Comparison of ENCODE assay signal across 9 cellular contexts in the genomic region with DNA sequence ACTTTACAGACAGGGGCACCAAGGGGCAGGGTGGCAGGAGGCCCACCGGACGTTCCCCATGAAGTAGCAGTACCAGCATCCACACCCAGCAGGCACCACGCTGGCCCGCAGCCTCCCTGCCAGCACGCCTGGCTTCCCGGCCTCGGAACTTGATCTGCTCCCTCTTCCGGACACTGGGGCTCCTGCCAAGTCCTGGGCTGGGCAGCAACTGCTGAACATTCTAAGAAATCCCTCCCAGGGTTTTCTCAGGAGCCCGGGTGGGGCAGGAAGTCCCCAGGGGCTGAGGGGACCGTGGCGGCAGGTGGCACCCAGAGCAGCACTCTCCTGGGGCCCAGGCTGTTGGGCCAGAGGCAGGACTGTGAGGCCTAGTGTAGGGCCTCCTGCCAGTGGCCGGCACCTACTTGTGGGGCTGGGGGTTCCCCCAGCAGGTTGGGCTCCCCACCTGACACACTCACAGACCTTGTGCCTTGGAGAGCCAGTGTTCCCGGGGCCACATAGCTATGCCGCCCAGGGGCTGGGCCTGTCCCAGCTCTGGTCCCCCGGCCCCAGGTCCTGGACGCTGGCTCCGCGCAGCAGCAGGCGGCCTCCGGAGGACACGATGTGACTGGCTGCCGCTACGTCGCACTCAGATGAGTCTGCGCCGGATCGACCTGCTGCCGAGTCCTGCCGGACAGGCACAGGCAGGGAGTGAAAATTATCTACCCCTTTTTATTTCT.
DNase-seq lines count a peak whose midpoint lies in the region; TF ChIP-seq lines count a peak whose summit lies in the region.
"Had no signal": no experiment of that assay in that cellular context is flagged by ENCODE, and none has a peak within 500 bp of the region (broad histone marks: within the 10 kb centered on the region; RNA-seq: fewer than 3 reads in every experiment).

No MANE protein-coding gene starts in this region.

- H2AFZ ChIP-seq in neural progenitor cell (replicated peaks), result no peak overlapping the region

- TF ChIP-seq EP300 in suprapubic skin (IDR thresholded peaks at IDR 0.05), result no peak

- H3K4me3 ChIP-seq in BJ (ENCODE audit: low read depth, low read length), result no peak overlapping the region
- H3K4me3 ChIP-seq in epithelial cell of proximal tubule (ENCODE audit: low read depth, low read length), result no peak overlapping the region
- H3K4me3 ChIP-seq in neural progenitor cell, result no peak overlapping the region
- no peak overlapping the region for H3K4me3 ChIP-seq in suprapubic skin

- H3K27me3 ChIP-seq in BJ (ENCODE audit: control insufficient read depth, insufficient read depth, low read length) (peaks cover 25% of the 10 kb centered on the region), neural progenitor cell (peaks cover 39% of the 10 kb centered on the region), suprapubic skin (peaks cover 76% of the 10 kb centered on the region)

- 61% methylated on average over 21 of the region's 29 CpGs for WGBS in suprapubic skin

- DNase-seq in BJ (ENCODE audit: low read depth), result no peak
- DNase-seq in NCI-H2107 treated with DMSO at 0.1 percent for 48 hours (lab: John Stamatoyannopoulos, UW; ENCODE audit: unreplicated experiment), result peak; percentile 62
- no peak for DNase-seq in epithelial cell of proximal tubule (ENCODE audit: low read depth)
- DNase-seq in neural progenitor cell (ENCODE audit: low spot score), result peak; percentile 47
- no peak for DNase-seq in RPMI8226
- DNase-seq in suprapubic skin (ENCODE audit: low spot score in 2 of 2), result no peak
- DNase-seq in stimulated activated CD4-positive, alpha-beta T cell treated with anti-CD3 and anti-CD28 coated beads, Interleukin-4, amount 100 ng/mL, for 1 hour, result no peak
- no peak for DNase-seq in retina
- DNase-seq: WERI-Rb-1 had no signal

- TF ChIP-seq POLR2A in suprapubic skin (IDR thresholded peaks at IDR 0.05), result no peak

- H3K27ac Mint-ChIP-seq in neural progenitor cell, result peak overlapping the region; percentile 81

- no peaks in the 10 kb centered on the region for H3K36me3 ChIP-seq in BJ (ENCODE audit: control insufficient read depth, insufficient read depth, low read length)
- no peaks in the 10 kb centered on the region for H3K36me3 ChIP-seq in neural progenitor cell
- no peaks in the 10 kb centered on the region for H3K36me3 ChIP-seq in suprapubic skin
- H3K36me3 ChIP-seq: WERI-Rb-1 had no signal

- no peak overlapping the region for H3K4me3 Mint-ChIP-seq in neural progenitor cell

- no peaks in the 10 kb centered on the region for H3K36me3 Mint-ChIP-seq in neural progenitor cell

- CTCF ChIA-PET in BJ (lab: Yijun Ruan, JAX), result interaction anchor here (0.6 kb wide), 1 partner anchor 161 kb away, joined by 3 read pairs; no protein-coding TSS in a partner anchor

- TF ChIP-seq CTCF in BJ (IDR thresholded peaks at IDR 0.05; ENCODE audit: insufficient read depth, low read depth, low read length), result peak; percentile 19; the same call in 1 of the 2 replicates
- peak; percentile 47 for TF ChIP-seq CTCF in epithelial cell of proximal tubule (conservative IDR thresholded peaks at IDR 0.05; ENCODE audit: low read depth, low read length)
- no peak for TF ChIP-seq CTCF in neural progenitor cell (IDR thresholded peaks at IDR 0.05)
- no peak for TF ChIP-seq CTCF in suprapubic skin (IDR thresholded peaks at IDR 0.05)

- peaks cover 33% of the 10 kb centered on the region for H3K4me1 Mint-ChIP-seq in neural progenitor cell

- H3K4me2 ChIP-seq in neural progenitor cell, result no peak overlapping the region

- H3K9me3 Mint-ChIP-seq in neural progenitor cell, result no peaks in the 10 kb centered on the region

- H3K79me2 ChIP-seq in neural progenitor cell (ENCODE audit: low read depth), result no peaks in the 10 kb centered on the region

- H3F3A ChIP-seq in neural progenitor cell (ENCODE audit: low read depth), result peaks cover 12% of the 10 kb centered on the region

- POLR2A ChIA-PET in BJ (lab: Charles Lee), result no interaction called here

- peaks cover 11% of the 10 kb centered on the region for H3K27me3 Mint-ChIP-seq in neural progenitor cell (ENCODE audit: insufficient read depth, low read depth)

- no peaks in the 10 kb centered on the region for H3K9me3 ChIP-seq in neural progenitor cell (ENCODE audit: low read depth)
- no peaks in the 10 kb centered on the region for H3K9me3 ChIP-seq in suprapubic skin

- H3K4me1 ChIP-seq in neural progenitor cell (peaks cover 3% of the 10 kb centered on the region), suprapubic skin (peaks cover 8% of the 10 kb centered on the region)

- H4K20me1 ChIP-seq in neural progenitor cell (ENCODE audit: low read depth), result peaks cover 4% of the 10 kb centered on the region

- no peak overlapping the region for H3K9ac ChIP-seq in neural progenitor cell

- H3K27ac ChIP-seq in neural progenitor cell (no peak overlapping the region), suprapubic skin (no peak overlapping the region)
- H3K27ac ChIP-seq: WERI-Rb-1 had no signal

Comparison
In these comparisons a context has a peak if more than half of its experiments do, and no peak if none do; other contexts are left out.
1. DNase-seq: peak in NCI-H2107 treated with DMSO at 0.1 percent for 48 hours (single experiment) and neural progenitor cell (single experiment); none in BJ (single experiment), epithelial cell of proximal tubule (single experiment), RPMI8226 (single experiment), suprapubic skin (0 of 2), stimulated activated CD4-positive, alpha-beta T cell treated with anti-CD3 and anti-CD28 coated beads, Interleukin-4, amount 100 ng/mL, for 1 hour (single experiment) and retina (single experiment).
2. CTCF ChIP-seq: peak in BJ (single experiment) and epithelial cell of proximal tubule (single experiment); none in neural progenitor cell (single experiment) and suprapubic skin (0 of 2).